13 cellular contexts compared by ENCODE assay signal in the genomic region with DNA sequence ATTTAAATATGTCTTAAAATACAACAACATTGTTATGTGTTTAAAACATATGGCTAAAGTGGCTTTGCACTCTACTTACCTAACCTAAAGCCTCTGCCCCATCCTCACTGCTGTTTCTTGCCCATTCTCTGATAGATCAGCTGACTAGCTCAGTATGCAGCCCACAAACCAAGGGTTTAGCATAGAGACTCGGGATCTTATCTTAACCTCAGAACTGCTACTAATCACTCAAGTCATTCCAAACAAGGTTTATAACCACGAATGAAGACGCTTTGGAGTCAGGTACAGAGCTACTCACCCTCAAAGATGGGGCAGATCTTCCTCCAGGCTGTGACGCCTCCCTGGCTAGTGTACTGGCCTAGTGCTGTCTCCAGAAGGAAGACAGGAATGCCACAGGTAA. TPM values are rescaled to one million over a fixed set of nuclear protein-coding genes. Genes with fewer than 3 reads are reported as not detected.
DNase-seq lines count a peak whose midpoint lies in the region; FAIRE-seq and TF ChIP-seq lines count a peak whose summit lies in the region.
"Had no signal": no experiment of that assay in that cellular context is flagged by ENCODE, and none has a peak within 500 bp of the region (broad histone marks: within the 10 kb centered on the region; RNA-seq: fewer than 3 reads in every experiment).

No MANE protein-coding gene starts in this region.

- H3K36me3 ChIP-seq in Loucy (ENCODE audit: insufficient read depth, low read length) (no peaks in the 10 kb centered on the region), esophagus muscularis mucosa (no peaks in the 10 kb centered on the region)
- H3K36me3 ChIP-seq: BE2C had no signal

- no peak overlapping the region for H3K27ac ChIP-seq in esophagus muscularis mucosa (replicated peaks in 1 of 4)
- H3K27ac ChIP-seq: A549, C4-2B had no signal

- no peak for TF ChIP-seq POLR2A in esophagus muscularis mucosa (IDR thresholded peaks at IDR 0.05; ENCODE audit: low read depth)

- H3K27me3 ChIP-seq in Loucy (ENCODE audit: insufficient read depth, low read length, poor library complexity, severe bottlenecking) (no peaks in the 10 kb centered on the region), esophagus muscularis mucosa (peaks cover 0 to 7% (median 0%) of the 10 kb centered on the region in 4 donors)
- H3K27me3 ChIP-seq: BE2C had no signal

- no peak for TF ChIP-seq EP300 in esophagus muscularis mucosa (IDR thresholded peaks at IDR 0.05)

- DNase-seq in HTR-8/SVneo (ENCODE audit: insufficient read length, low spot score) (no peak), esophagus muscularis mucosa (ENCODE audit: extremely low spot score) (peak; percentile 31), ecto neural progenitor cell (ENCODE audit: low spot score) (no peak), GM19238 (ENCODE audit: insufficient read length, low spot score) (no peak)
- peak; percentile 18 for DNase-seq in stimulated activated CD8-positive, alpha-beta memory T cell treated with anti-CD3 and anti-CD28 coated beads, Interleukin-4, amount 100 ng/mL, for 48 hours
- no peak for DNase-seq in activated T-cell treated with anti-CD3 and anti-CD28 coated beads, Interleukin-2, amount 50 U/mL, for 1 hour
- DNase-seq: BE2C; CD4-positive, alpha-beta memory T cell had no signal

- FAIRE-seq in HTR-8/SVneo (lab: Jason Lieb, UNC) = peak; percentile 64
- FAIRE-seq: A549, D721Med had no signal

- H3K4me1 ChIP-seq in Loucy (ENCODE audit: insufficient read depth, low read length, poor library complexity, severe bottlenecking) (peaks cover 7% of the 10 kb centered on the region), esophagus muscularis mucosa (no peaks in the 10 kb centered on the region)
- H3K4me1 ChIP-seq: A549, BE2C had no signal

- TF ChIP-seq CTCF in Loucy (conservative IDR thresholded peaks at IDR 0.05; ENCODE audit: low read length) = no peak
- no peak for TF ChIP-seq CTCF in esophagus muscularis mucosa (IDR thresholded peaks at IDR 0.05)

- no peaks in the 10 kb centered on the region for H3K79me2 ChIP-seq in Loucy (ENCODE audit: insufficient read depth, low read length)

- intact Hi-C loops in esophagus muscularis mucosa (cut with DNase I) = no loop called here

- peak overlapping the region; percentile 13 for H3K4me2 ChIP-seq in Loucy (ENCODE audit: low read depth, low read length, poor library complexity, severe bottlenecking)
- H3K4me2 ChIP-seq: A549 had no signal

- no peak overlapping the region for H2AFZ ChIP-seq in Loucy (ENCODE audit: low read length)

- peaks cover 10% of the 10 kb centered on the region for H3K9me3 ChIP-seq in Loucy (ENCODE audit: insufficient read depth, low read depth, low read length)
- peaks cover 0 to 17% (median 13%) of the 10 kb centered on the region in 4 donors for H3K9me3 ChIP-seq in esophagus muscularis mucosa
- H3K9me3 ChIP-seq: BE2C had no signal

- no peaks in the 10 kb centered on the region for H3K9me2 ChIP-seq in Loucy (replicated peaks; ENCODE audit: low read depth, low read length)

- H4K20me1 ChIP-seq in Loucy (ENCODE audit: insufficient read depth, low read length, poor library complexity, severe bottlenecking) = no peaks in the 10 kb centered on the region

- H3K4me3 ChIP-seq in Loucy (ENCODE audit: low read length, poor library complexity, severe bottlenecking) = no peak overlapping the region
- no peak overlapping the region for H3K4me3 ChIP-seq in esophagus muscularis mucosa
- H3K4me3 ChIP-seq: A549 had no signal

- no peak overlapping the region for H3K9ac ChIP-seq in Loucy (ENCODE audit: low read depth, low read length, poor library complexity, severe bottlenecking)

- 55% methylated on average over 4 of the region's 4 CpGs for WGBS in esophagus muscularis mucosa

- H3F3A ChIP-seq in Loucy (ENCODE audit: low read depth) = no peaks in the 10 kb centered on the region

RNA-seq across cellular contexts. Expression of gene SLC6A13, which starts 19.3 kb away (rescaled TPM):
- not detected for total RNA-seq in esophagus muscularis mucosa
- total RNA-seq: Daoy had no signal

RNA-seq across cellular contexts. Expression of gene SLC6A12, which starts 29.4 kb away (rescaled TPM):
- under 1 TPM in 3 of 4 donors, not detected in 1; 0.17 to 0.78 (median 0.34) TPM for total RNA-seq in esophagus muscularis mucosa

Comparison
In these comparisons a context has a peak if more than half of its experiments do, and no peak if none do; other contexts are left out.
1. DNase-seq: peak in esophagus muscularis mucosa (single experiment) and stimulated activated CD8-positive, alpha-beta memory T cell treated with anti-CD3 and anti-CD28 coated beads, Interleukin-4, amount 100 ng/mL, for 48 hours (single experiment); none in HTR-8/SVneo (single experiment), activated T-cell treated with anti-CD3 and anti-CD28 coated beads, Interleukin-2, amount 50 U/mL, for 1 hour (single experiment), ecto neural progenitor cell (single experiment) and GM19238 (single experiment).